1 cellular context compared by ENCODE assay signal in the genomic region with DNA sequence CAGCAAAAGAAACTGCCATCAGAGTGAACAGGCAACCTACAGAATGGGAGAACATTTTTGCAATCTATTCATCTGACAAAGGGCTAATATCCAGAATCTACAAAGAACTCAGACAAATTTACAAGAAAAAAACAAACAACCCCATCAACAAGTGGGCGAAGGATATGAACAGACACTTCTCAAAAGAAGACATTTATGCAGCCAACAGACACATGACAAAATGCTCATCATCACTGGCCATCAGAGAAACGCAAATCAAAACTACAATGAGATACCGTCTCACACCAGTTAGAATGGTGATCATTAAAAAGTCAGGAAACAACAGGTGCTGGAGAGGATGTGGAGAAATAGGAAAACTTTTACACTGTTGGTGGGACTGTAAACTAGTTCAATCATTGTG.
TF ChIP-seq lines count a peak whose summit lies in the region.
"Not testable (repeated sequence)": the region's sequence is repeated elsewhere in the genome, so short reads cannot be mapped to it uniquely, and the experiment has no call there.

No MANE protein-coding gene starts in this region.

- not testable (repeated sequence) for H3K4me1 ChIP-seq in HEK293 (ENCODE audit: control insufficient read depth, insufficient read depth, low read length)

- H3K9me3 ChIP-seq in HEK293 (ENCODE audit: control insufficient read depth, insufficient read depth, low read depth, low read length): not testable (repeated sequence)

- POLR2A ChIA-PET in HEK293 (lab: Yijun Ruan, JAX): not testable (repeated sequence)

- H3K4me3 ChIP-seq in HEK293 (ENCODE audit: low read depth, low read length): not testable (repeated sequence)

- not testable (repeated sequence) for H3K27ac ChIP-seq in HEK293 (ENCODE audit: extremely low read depth, low read depth, low read length)

- not testable (repeated sequence) for H3K36me3 ChIP-seq in HEK293 (ENCODE audit: control insufficient read depth in 2 of 2, insufficient read depth in 1 of 2, low read length in 2 of 2)

- not testable (repeated sequence) for TF ChIP-seq CTCF in HEK293 (tag by site-specific recombination; IDR thresholded peaks at IDR 0.05)

- CTCF ChIA-PET in HEK293 (lab: Yijun Ruan, JAX): not testable (repeated sequence)

TF ChIP-seq in HEK293, 187 proteins besides CTCF, POLR2A, EP300 and RAD21:
- peak; percentile 80 for TF ChIP-seq SCRT1 (tag by site-specific recombination; IDR thresholded peaks at IDR 0.05; ENCODE audit: borderline replicate concordance)
- TF ChIP-seq SCRT2 (tag by site-specific recombination; IDR thresholded peaks at IDR 0.05): peak; percentile 83
TF ChIP-seq in HEK293: peak in this region for 2; not testable (repeated sequence) for 185.
